Comparison of ENCODE assay signal across 8 cellular contexts in the genomic region with DNA sequence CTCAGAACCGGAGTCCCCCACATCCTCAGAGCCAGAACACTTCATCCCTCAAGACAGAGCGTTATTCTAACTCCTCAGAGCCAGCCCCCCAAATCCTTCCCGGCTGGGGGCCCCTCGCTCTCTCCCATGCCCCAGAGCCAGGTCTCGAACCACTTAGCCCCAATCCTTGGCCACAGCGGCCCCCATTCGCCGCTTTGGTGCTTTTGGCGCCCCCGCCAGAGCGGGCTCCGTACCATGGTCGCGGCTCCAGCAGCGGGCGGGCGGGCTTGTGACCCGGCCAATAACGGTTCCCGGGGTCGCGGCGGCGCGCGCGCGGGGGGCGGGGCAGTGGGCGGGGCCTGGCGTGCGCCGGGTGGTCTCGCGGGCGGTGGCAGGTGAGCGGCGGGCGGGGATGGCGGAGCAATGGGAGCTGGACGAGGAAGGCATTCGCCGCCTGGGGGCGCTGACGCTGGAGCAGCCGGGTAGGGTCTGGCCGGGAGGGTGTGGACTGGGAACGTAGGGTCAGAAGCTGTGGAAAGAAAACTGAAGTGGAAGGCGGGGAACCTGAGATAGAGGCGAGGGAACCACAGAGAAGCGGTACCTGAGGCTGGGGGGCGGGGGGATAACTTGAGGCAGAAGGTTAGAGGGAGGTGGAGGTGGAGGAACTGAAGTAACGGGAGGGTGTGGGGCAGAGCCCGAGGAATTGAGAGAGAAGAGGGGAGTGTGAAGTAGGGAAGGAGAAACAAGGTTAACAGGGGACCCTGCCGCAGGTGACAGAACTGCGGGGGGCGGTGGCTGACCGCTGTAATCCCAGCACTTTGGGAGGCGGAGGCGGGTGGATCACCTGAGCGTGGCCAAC. TPM values are rescaled to one million over a fixed set of nuclear protein-coding genes. Genes with fewer than 3 reads are reported as not detected.
A peak's percentile ranks its signal among the peaks of the same experiment; 100 is the strongest.
DNase-seq lines count a peak whose midpoint lies in the region; ATAC-seq, FAIRE-seq and TF ChIP-seq lines count a peak whose summit lies in the region.

KCTD19 (minus strand) TSS at position 270 of the 838 bp plus-strand sequence; CDS start at position 236, 34 bp downstream.
LRRC36 (plus strand) TSS at position 344 of the 838 bp plus-strand sequence; CDS start at position 392, 48 bp downstream.

- no peak within 1 kb of the TSS for H2BK20ac ChIP-seq in H1 (ENCODE audit: low read length)

- no peak within 1 kb of the TSS for H2BK120ac ChIP-seq in H1 (replicated peaks; ENCODE audit: low read depth, low read length)

- peak within 1 kb of the TSS; percentile 36 to 68 (median 52) for H3K4me3 ChIP-seq in H1 (ENCODE audit: extremely low read depth in 1 of 4, insufficient read depth in 2 of 4, low read depth in 3 of 4, low read length in 4 of 4)

- no peaks in the 10 kb centered on the region; a peak in 1 of 7 replicates for H3K4me1 ChIP-seq in H1 (replicated peaks in 1 of 4; ENCODE audit: control insufficient read depth in 3 of 4, insufficient read depth in 4 of 4, low read length in 3 of 4)

- no peaks in the 10 kb centered on the region for H3K9me3 Mint-ChIP-seq in activated CD4-positive, alpha-beta memory T cell treated with anti-CD3 and anti-CD28 coated beads, Interleukin-2, amount 10 ng/mL, durations not matched to agents 7 days and 5 days
- no peaks in the 10 kb centered on the region for H3K9me3 Mint-ChIP-seq in mesothelial cell of epicardium

- no peaks in the 10 kb centered on the region for H3K36me3 ChIP-seq in H1 (ENCODE audit: control insufficient read depth in 2 of 4, insufficient read depth in 4 of 4, low read length in 3 of 4)

- H3K56ac ChIP-seq in H1 (replicated peaks; ENCODE audit: insufficient read length, low read depth, low read length), result no peak within 1 kb of the TSS

- TF ChIP-seq EP300 in H1 (IDR thresholded peaks at IDR 0.05; ENCODE audit: borderline replicate concordance in 1 of 2, low read depth in 2 of 2, low read length in 2 of 2), result no peak

- no peak within 1 kb of the TSS for H4K5ac ChIP-seq in H1 (ENCODE audit: insufficient read length, low read depth, low read length)

- H4K8ac ChIP-seq in H1 (ENCODE audit: extremely low read depth, insufficient read depth, low read length), result no peak within 1 kb of the TSS; the same call in none of the 2 replicates

- H3K14ac ChIP-seq in H1 (ENCODE audit: insufficient read length), result no peak within 1 kb of the TSS

- H2AFZ ChIP-seq in H1 (ENCODE audit: low read length), result 0 out of 2 replicates have a peak within 1 kb of the TSS, but pooled peaks have one; percentile 90

- in situ Hi-C loops in G401 (cut with HindIII; ENCODE audit: low sequenced_read_pairs), result no loop called here

- DNase-seq in G401 (ENCODE audit: low spot score), result peak; percentile 55
- DNase-seq in NCI-H1694 (lab: John Stamatoyannopoulos, UW), result peak; percentile 57
- DNase-seq in activated CD4-positive, alpha-beta memory T cell treated with anti-CD3 and anti-CD28 coated beads, Interleukin-2, amount 10 ng/mL, durations not matched to agents 7 days and 5 days, result peak; percentile 41
- DNase-seq in H1 (ENCODE audit: low read depth in 1 of 2, low spot score in 2 of 2), result peak; percentile 73 to 100
- peak; percentile 51 to 74 for DNase-seq in mesothelial cell of epicardium (ENCODE audit: low spot score in 2 of 2, unreplicated experiment in 2 of 2)
- peak; percentile 42 for DNase-seq in stimulated activated CD8-positive, alpha-beta memory T cell treated with anti-CD3 and anti-CD28 coated beads, Interleukin-15, amount 100 ng/mL, for 24 hours (ENCODE audit: low read depth)
- no peak for DNase-seq in Kasumi-1 (lab: John Stamatoyannopoulos, UW)

- WGBS in H1 (ENCODE audit: extremely low coverage in 1 of 2, insufficient coverage in 1 of 2, insufficient read length in 1 of 2, insufficient replicate concordance in 2 of 2, low coverage in 1 of 2, low lambda C conversion rate in 2 of 2, missing lambda C conversion rate in 1 of 2), 2 experiments, result 11% methylated on average over 21 of the region's 61 CpGs; no CpG with 5 or more reads in 1 of the 2 experiments

- no peak within 1 kb of the TSS for H3K4ac ChIP-seq in H1 (replicated peaks; ENCODE audit: insufficient read length, low read depth, low read length)

- H3K27me3 ChIP-seq in H1 (replicated peaks in 1 of 4; ENCODE audit: control insufficient read depth in 3 of 4, extremely low read depth in 1 of 4, insufficient read depth in 3 of 4, low read length in 3 of 4), result peaks cover 0 to 4% (median under 1%) of the 10 kb centered on the region in 4 experiments; a peak in 3 of 7 replicates

- ATAC-seq in GM18498 (IDR thresholded peaks at IDR 0.05; ENCODE audit: unreplicated experiment), result no peak

- H3K23ac ChIP-seq in H1 (ENCODE audit: insufficient read length), result no peak within 1 kb of the TSS

- H3K4me3 Mint-ChIP-seq in activated CD4-positive, alpha-beta memory T cell treated with anti-CD3 and anti-CD28 coated beads, Interleukin-2, amount 10 ng/mL, durations not matched to agents 7 days and 5 days, result peak within 1 kb of the TSS; percentile 47
- H3K4me3 Mint-ChIP-seq in mesothelial cell of epicardium, result peak within 1 kb of the TSS; percentile 76

- peak; percentile 53 to 59 for TF ChIP-seq RAD21 in H1 (IDR thresholded peaks at IDR 0.05 in 1 of 2, conservative IDR thresholded peaks at IDR 0.05 in 1 of 2; ENCODE audit: low read depth in 2 of 2, low read length in 2 of 2)

- no peak within 1 kb of the TSS for H2BK15ac ChIP-seq in H1 (ENCODE audit: low read length)

- POLR2A ChIA-PET in activated CD4-positive, alpha-beta memory T cell treated with anti-CD3 and anti-CD28 coated beads, Interleukin-2, amount 10 ng/mL, durations not matched to agents 7 days and 5 days (lab: Charles Lee), result no interaction called here
- POLR2A ChIA-PET in H1 (lab: Charles Lee; ENCODE audit: partially characterized antibody), result interaction anchor here (0.9 to 1.7 kb wide), 3 partner anchors 9 to 29 kb away, joined by 3 read pairs; no protein-coding TSS in a partner anchor

- no peaks in the 10 kb centered on the region for H4K20me1 ChIP-seq in H1 (replicated peaks in 1 of 2; ENCODE audit: control insufficient read depth in 1 of 2, insufficient read depth in 2 of 2, low read length in 2 of 2)

- no peak within 1 kb of the TSS for H2AK5ac ChIP-seq in H1 (ENCODE audit: low read depth, low read length)

- no peak within 1 kb of the TSS; the same call in 1 of the 2 replicates for H2BK5ac ChIP-seq in H1 (ENCODE audit: low read depth, low read length)

- H3K4me2 ChIP-seq in H1 (ENCODE audit: insufficient read depth in 1 of 2, low read depth in 2 of 2, low read length in 2 of 2), result peak within 1 kb of the TSS; percentile 50 to 80

- H2BK12ac ChIP-seq in H1 (ENCODE audit: low read depth, low read length), result no peak within 1 kb of the TSS; the same call in 1 of the 2 replicates

- CTCF ChIA-PET in activated CD4-positive, alpha-beta memory T cell treated with anti-CD3 and anti-CD28 coated beads, Interleukin-2, amount 10 ng/mL, durations not matched to agents 7 days and 5 days (lab: Charles Lee), result interaction anchor here (0.6 to 1.3 kb wide), 11 partner anchors 12 to 631 kb away, joined by 3 to 4 read pairs (median 3); no protein-coding TSS in a partner anchor
- CTCF ChIA-PET in H1 (lab: Charles Lee; ENCODE audit: partially characterized antibody), result interaction anchor here (0.7 to 4.4 kb wide), 37 partner anchors 9 to 436 kb away, joined by 3 to 22 read pairs (median 5); partner anchors contain the start of genes FHOD1, HSD11B2 and TPPP3

- H3K27me3 Mint-ChIP-seq in activated CD4-positive, alpha-beta memory T cell treated with anti-CD3 and anti-CD28 coated beads, Interleukin-2, amount 10 ng/mL, durations not matched to agents 7 days and 5 days, result peaks cover 49% of the 10 kb centered on the region
- H3K27me3 Mint-ChIP-seq in mesothelial cell of epicardium (ENCODE audit: low read depth), result peaks cover 59% of the 10 kb centered on the region

- no peak for FAIRE-seq in H1 (lab: Jason Lieb, UNC)

- no peaks in the 10 kb centered on the region for H3K9me3 ChIP-seq in H1 (ENCODE audit: insufficient read depth in 2 of 2, low read depth in 1 of 2, low read length in 1 of 2)

- no peak within 1 kb of the TSS for H3K9ac ChIP-seq in H1 (replicated peaks in 1 of 4; ENCODE audit: extremely low read depth in 1 of 4, low read depth in 3 of 4, low read length in 3 of 4)

- no peak within 1 kb of the TSS for H4K91ac ChIP-seq in H1 (replicated peaks; ENCODE audit: insufficient read length, low read length)

- TF ChIP-seq CTCF in H1 (IDR thresholded peaks at IDR 0.05; ENCODE audit: control extremely low read depth in 1 of 3, insufficient read depth in 1 of 3, low read depth in 1 of 3, low read length in 3 of 3) (peak; percentile 75 to 90 (median 78)), mesothelial cell of epicardium (IDR thresholded peaks at IDR 0.05; ENCODE audit: unreplicated experiment) (no peak)

- H3K23me2 ChIP-seq in H1 (ENCODE audit: low read depth, low read length), result peaks cover 7% of the 10 kb centered on the region; the same call in 1 of the 2 replicates

- H3K27ac Mint-ChIP-seq in activated CD4-positive, alpha-beta memory T cell treated with anti-CD3 and anti-CD28 coated beads, Interleukin-2, amount 10 ng/mL, durations not matched to agents 7 days and 5 days, result no peak within 1 kb of the TSS
- no peak within 1 kb of the TSS for H3K27ac Mint-ChIP-seq in mesothelial cell of epicardium

- H3K18ac ChIP-seq in H1 (ENCODE audit: extremely low read depth, low read length), result no peak within 1 kb of the TSS

- H3K79me1 ChIP-seq in H1 (ENCODE audit: low read depth, low read length), result no peaks in the 10 kb centered on the region

- no peak for TF ChIP-seq POLR2A in H1 (IDR thresholded peaks at IDR 0.05; ENCODE audit: control extremely low read depth in 1 of 2, low read depth in 2 of 2, low read length in 2 of 2)

- no peak within 1 kb of the TSS for H3K27ac ChIP-seq in H1 (ENCODE audit: low read depth, low read length)

- H3K4me1 Mint-ChIP-seq in activated CD4-positive, alpha-beta memory T cell treated with anti-CD3 and anti-CD28 coated beads, Interleukin-2, amount 10 ng/mL, durations not matched to agents 7 days and 5 days, result peaks cover 7% of the 10 kb centered on the region
- H3K4me1 Mint-ChIP-seq in mesothelial cell of epicardium, result peaks cover 7% of the 10 kb centered on the region

- H3K36me3 Mint-ChIP-seq in activated CD4-positive, alpha-beta memory T cell treated with anti-CD3 and anti-CD28 coated beads, Interleukin-2, amount 10 ng/mL, durations not matched to agents 7 days and 5 days (ENCODE audit: low read depth), result no peaks in the 10 kb centered on the region
- H3K36me3 Mint-ChIP-seq in mesothelial cell of epicardium, result no peaks in the 10 kb centered on the region

- H3K79me2 ChIP-seq in H1 (ENCODE audit: control insufficient read depth in 1 of 2, insufficient read depth in 2 of 2, low read length in 2 of 2), result no peaks in the 10 kb centered on the region

RNA-seq across cellular contexts. Expression of gene KCTD19, which starts in this region (rescaled TPM):
- 0.37 and 0.51 TPM in 2 replicates for total RNA-seq in G401 (2014; rRNA removed; shearing (Covaris generic))
- total RNA-seq in activated CD4-positive, alpha-beta memory T cell treated with anti-CD3 and anti-CD28 coated beads, Interleukin-2, amount 10 ng/mL, durations not matched to agents 7 days and 5 days, result under 1 TPM; 0.20 to 0.48 TPM
- total RNA-seq in H1 (2021; fragmentation: NEBNext Ultra II Directional; extraction: Animal tissue kit (Norgen Biotek cat#: 25700)), result 0.06 and 0.63 TPM in 2 replicates
- 0.24 and 0.47 TPM in 2 replicates for polyA plus RNA-seq in H1 (2011; rRNA removed)
- polyA plus RNA-seq in H1 (2011; cell fraction: cytosol; rRNA removed), result 0.37 TPM
- 1.0 TPM for polyA plus RNA-seq in H1 (2011; cell fraction: nucleus; rRNA removed)
- polyA plus RNA-seq in H1 (2012, experiment 1 of 2), result 0.23 to 0.84 TPM (median 0.54 TPM) in 4 replicates
- polyA plus RNA-seq in H1 (2012, experiment 2 of 2), result not detected
- polyA plus RNA-seq in H1 (2013, experiment 1 of 2), result 0.20 TPM
- 0.53 TPM for polyA plus RNA-seq in H1 (2013, experiment 2 of 2)
- 0.49 and 1.7 TPM in 2 replicates for polyA minus RNA-seq in H1 (2011; rRNA and poly(A)+ RNA removed)
- polyA minus RNA-seq in H1 (2011; cell fraction: cytosol; rRNA and poly(A)+ RNA removed), result not detected
- 0.20 TPM for polyA minus RNA-seq in H1 (2011; cell fraction: nucleus; rRNA and poly(A)+ RNA removed)
- 0.52 to 1.1 TPM (median 0.84 TPM) in 3 replicates for total RNA-seq in mesothelial cell of epicardium

RNA-seq across cellular contexts. Expression of gene LRRC36, which starts in this region (rescaled TPM):
- not detected in 2 replicates for total RNA-seq in G401 (2014; rRNA removed; shearing (Covaris generic))
- not detected for total RNA-seq in activated CD4-positive, alpha-beta memory T cell treated with anti-CD3 and anti-CD28 coated beads, Interleukin-2, amount 10 ng/mL, durations not matched to agents 7 days and 5 days
- 0.44 TPM in 1 of 2 replicates, not detected in the other for total RNA-seq in H1 (2021; fragmentation: NEBNext Ultra II Directional; extraction: Animal tissue kit (Norgen Biotek cat#: 25700))
- polyA plus RNA-seq in H1 (2011; rRNA removed), result 0.09 and 0.15 TPM in 2 replicates
- polyA plus RNA-seq in H1 (2011; cell fraction: cytosol; rRNA removed), result 0.36 TPM
- 0.21 TPM for polyA plus RNA-seq in H1 (2011; cell fraction: nucleus; rRNA removed)
- 0.17 to 0.23 TPM (median 0.22 TPM) in 3 of 4 replicates, not detected in the other for polyA plus RNA-seq in H1 (2012, experiment 1 of 2)
- polyA plus RNA-seq in H1 (2012, experiment 2 of 2), result 0.16 TPM
- polyA plus RNA-seq in H1 (2013, experiment 1 of 2), result 0.08 TPM
- 0.04 TPM for polyA plus RNA-seq in H1 (2013, experiment 2 of 2)
- polyA minus RNA-seq in H1 (2011; rRNA and poly(A)+ RNA removed), result 0.16 TPM in 1 of 2 replicates, not detected in the other
- polyA minus RNA-seq in H1 (2011; cell fraction: cytosol; rRNA and poly(A)+ RNA removed), result not detected
- not detected for polyA minus RNA-seq in H1 (2011; cell fraction: nucleus; rRNA and poly(A)+ RNA removed)
- 0.20 to 0.55 TPM (median 0.36 TPM) in 3 replicates for total RNA-seq in mesothelial cell of epicardium

Comparison
In these comparisons a context has a peak if more than half of its experiments do, and no peak if none do; other contexts are left out.
1. Peak in DNase-seq in G401; RNA of the genes that start here not detected or under 1 TPM.
2. Peak in DNase-seq in activated CD4-positive, alpha-beta memory T cell treated with anti-CD3 and anti-CD28 coated beads, Interleukin-2, amount 10 ng/mL, durations not matched to agents 7 days and 5 days; RNA of the genes that start here not detected or under 1 TPM.
3. DNase-seq: peak in NCI-H1694 (single experiment), H1 (2 of 2), mesothelial cell of epicardium (2 of 2) and stimulated activated CD8-positive, alpha-beta memory T cell treated with anti-CD3 and anti-CD28 coated beads, Interleukin-15, amount 100 ng/mL, for 24 hours (single experiment); none in Kasumi-1 (0 of 2).